Comparison of ENCODE assay signal across 14 cellular contexts in the genomic region with DNA sequence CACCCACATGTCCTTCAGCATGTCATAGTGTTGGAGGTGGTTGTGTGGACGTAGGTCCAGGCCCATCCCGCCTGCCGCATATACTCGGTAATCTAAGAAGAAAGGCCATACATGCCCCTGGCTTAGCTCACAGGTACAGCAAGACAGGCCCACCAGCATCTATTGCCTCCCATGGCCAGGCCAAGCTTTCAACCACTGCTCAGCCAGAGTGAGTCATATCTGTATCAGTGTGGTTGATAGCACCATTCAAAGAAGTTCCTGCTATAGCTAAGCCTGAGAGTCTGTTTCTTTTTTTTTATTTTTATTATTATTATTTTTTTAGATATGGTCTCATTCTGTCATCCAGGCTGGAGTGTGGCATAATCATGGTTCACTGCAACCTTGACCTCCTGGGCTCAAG. TPM values are rescaled to one million over a fixed set of nuclear protein-coding genes. Genes with fewer than 3 reads are reported as not detected.
DNase-seq lines count a peak whose midpoint lies in the region; ATAC-seq, FAIRE-seq and TF ChIP-seq lines count a peak whose summit lies in the region.
"Had no signal": no experiment of that assay in that cellular context is flagged by ENCODE, and none has a peak within 500 bp of the region (broad histone marks: within the 10 kb centered on the region; RNA-seq: fewer than 3 reads in every experiment).

No MANE protein-coding gene starts in this region.

- no peak overlapping the region for H3K23ac ChIP-seq in H9 (ENCODE audit: insufficient read length, low read depth, low read length)

- ATAC-seq in GM21576 (IDR thresholded peaks at IDR 0.05; ENCODE audit: unreplicated experiment) (peak; percentile 82), HG03442 (IDR thresholded peaks at IDR 0.05; ENCODE audit: unreplicated experiment) (peak; percentile 67)

- no peak overlapping the region for H3K56ac ChIP-seq in H9 (ENCODE audit: insufficient read length, low read depth, low read length)

- H3K18ac ChIP-seq in H9 (ENCODE audit: insufficient read length, low read depth, low read length) = no peak overlapping the region

- H2AFZ ChIP-seq in H9 (ENCODE audit: low read length) (no peak overlapping the region), Karpas-422 (ENCODE audit: low read length) (no peak overlapping the region)

- H3K4ac ChIP-seq in H9 (ENCODE audit: low read depth, low read length) = no peak overlapping the region

- H3K4me2 ChIP-seq in H9 (ENCODE audit: insufficient read depth, insufficient read length, low read length) (no peak overlapping the region), Karpas-422 (ENCODE audit: low read depth, low read length, poor library complexity, severe bottlenecking) (no peak overlapping the region)

- H4K20me1 ChIP-seq in H9 (ENCODE audit: control insufficient read depth, insufficient read depth, insufficient read length) (no peaks in the 10 kb centered on the region), Karpas-422 (ENCODE audit: insufficient read depth, low read depth, low read length) (no peaks in the 10 kb centered on the region)

- H3K4me1 ChIP-seq in kidney (ENCODE audit: control insufficient read depth in 1 of 2, insufficient read depth in 1 of 2, low read depth in 1 of 2, low read length in 2 of 2) = peaks cover 0 to 7% of the 10 kb centered on the region in 2 donors
- peaks cover 9% of the 10 kb centered on the region in 2 donors for H3K4me1 ChIP-seq in ascending aorta
- peaks cover 9% of the 10 kb centered on the region for H3K4me1 ChIP-seq in H9 (ENCODE audit: insufficient read depth, low read length)
- H3K4me1 ChIP-seq in Karpas-422 (ENCODE audit: low read length) = no peaks in the 10 kb centered on the region

- no peaks in the 10 kb centered on the region for H3K79me1 ChIP-seq in H9 (ENCODE audit: insufficient read depth, low read depth, low read length, poor library complexity, severe bottlenecking)

- H3K9me2 ChIP-seq in Karpas-422 (replicated peaks; ENCODE audit: insufficient read depth, low read length) = no peaks in the 10 kb centered on the region

- no peak overlapping the region for H4K8ac ChIP-seq in H9 (replicated peaks; ENCODE audit: insufficient read length, low read depth, low read length)

- H3K27me3 ChIP-seq in ascending aorta = peaks cover 7% of the 10 kb centered on the region
- H3K27me3 ChIP-seq in H9 (ENCODE audit: insufficient read depth, low read length) = peaks cover 12% of the 10 kb centered on the region; the same call in 1 of the 2 replicates
- no peaks in the 10 kb centered on the region for H3K27me3 ChIP-seq in Karpas-422 (ENCODE audit: low read length)

- H3K27ac Mint-ChIP-seq in H9 = no peak overlapping the region

- H3T11ph ChIP-seq in H9 (ENCODE audit: low read length) = no peak overlapping the region

- no CpG with 5 or more reads among the region's 4 CpGs for WGBS in H9 (ENCODE audit: extremely low coverage, insufficient read length, low lambda C conversion rate)

- H3K36me3 Mint-ChIP-seq in H9 (ENCODE audit: insufficient read depth in 1 of 3, low read depth in 3 of 3) = peaks cover 0 to 2% (median 0%) of the 10 kb centered on the region in 3 experiments; a peak in 2 of 7 replicates

- no peak overlapping the region; the same call in 1 of the 2 replicates for H3K14ac ChIP-seq in H9 (ENCODE audit: insufficient read depth, low read length)

- H2BK20ac ChIP-seq in H9 (ENCODE audit: low read depth, low read length, poor library complexity, severe bottlenecking) = no peak overlapping the region

- H3K4me1 Mint-ChIP-seq in H9 = peaks cover 39% of the 10 kb centered on the region in 2 experiments

- no peak overlapping the region for H4K5ac ChIP-seq in H9 (ENCODE audit: insufficient read length, low read depth, low read length)

- no peaks in the 10 kb centered on the region for H3K79me2 ChIP-seq in H9 (ENCODE audit: insufficient read depth, low read length)
- no peaks in the 10 kb centered on the region for H3K79me2 ChIP-seq in Karpas-422 (ENCODE audit: low read length)

- no peaks in the 10 kb centered on the region for H3K9me3 ChIP-seq in kidney (ENCODE audit: control insufficient read depth in 1 of 2, low read length in 2 of 2)
- no peaks in the 10 kb centered on the region for H3K9me3 ChIP-seq in ascending aorta
- H3K9me3 ChIP-seq in H9 (ENCODE audit: control insufficient read depth, low read depth, low read length) = no peaks in the 10 kb centered on the region
- no peaks in the 10 kb centered on the region for H3K9me3 ChIP-seq in Karpas-422 (ENCODE audit: low read length)
- H3K9me3 ChIP-seq: transverse colon had no signal

- peaks cover 53% of the 10 kb centered on the region for H3K27me3 Mint-ChIP-seq in H9 (ENCODE audit: low read depth)

- H2BK5ac ChIP-seq in H9 (ENCODE audit: insufficient read length, low read length) = no peak overlapping the region

- H3K36me3 ChIP-seq in kidney (ENCODE audit: control insufficient read depth in 1 of 2, insufficient read depth in 2 of 2, low read length in 2 of 2) = no peaks in the 10 kb centered on the region
- H3K36me3 ChIP-seq in ascending aorta = no peaks in the 10 kb centered on the region
- no peaks in the 10 kb centered on the region for H3K36me3 ChIP-seq in Karpas-422 (ENCODE audit: insufficient read depth, low read length)
- H3K36me3 ChIP-seq: transverse colon had no signal

- H3K4me3 ChIP-seq in kidney (ENCODE audit: low read length in 2 of 2) (no peak overlapping the region), ascending aorta (no peak overlapping the region), Karpas-422 (ENCODE audit: low read length) (no peak overlapping the region)
- H3K4me3 ChIP-seq: SK-N-MC, transverse colon had no signal

- no peak for TF ChIP-seq CTCF in kidney (IDR thresholded peaks at IDR 0.05; ENCODE audit: borderline replicate concordance, extremely low read depth, insufficient read depth)
- no peak for TF ChIP-seq CTCF in ascending aorta (IDR thresholded peaks at IDR 0.05)
- no peak for TF ChIP-seq CTCF in H9 (conservative IDR thresholded peaks at IDR 0.05)

- H3K4me3 Mint-ChIP-seq in H9 = no peak overlapping the region

- FAIRE-seq in kidney (lab: Jason Lieb, UNC) = no peak

- H3K9ac ChIP-seq in kidney (ENCODE audit: low read length in 2 of 2) = no peak overlapping the region
- H3K9ac ChIP-seq in H9 (ENCODE audit: extremely low read depth, insufficient read length, low read length) = no peak overlapping the region
- H3K9ac ChIP-seq in Karpas-422 (ENCODE audit: low read length) = no peak overlapping the region

- DNase-seq in NK-92 treated with Interleukin-12 subunit alpha and Interleukin-12 subunit beta, amount 100 ng/mL, for 24 hours (lab: John Stamatoyannopoulos, UW) = peak; percentile 14
- DNase-seq in NK-92 (lab: John Stamatoyannopoulos, UW; ENCODE audit: unreplicated experiment) (no peak), kidney (peak; percentile 37), ascending aorta (ENCODE audit: low spot score in 2 of 2) (no peak), H9 (no peak), Karpas-422 (no peak)
- DNase-seq: amygdala, NCI-H146, nucleus accumbens, transverse colon had no signal

- intact Hi-C loops in kidney (cut with DNase I) (no loop called here), ascending aorta (cut with DNase I) (loop anchor here (5.0 kb wide), 1 partner anchor 93 kb away; no protein-coding TSS in a partner anchor)

- H4K91ac ChIP-seq in H9 (ENCODE audit: insufficient read length, low read depth, low read length) = no peak overlapping the region

- no peak overlapping the region for H2AK5ac ChIP-seq in H9 (ENCODE audit: insufficient read length, low read length)

- H3K23me2 ChIP-seq in H9 (ENCODE audit: insufficient read length, low read depth, low read length, poor library complexity, severe bottlenecking) = peaks cover 4% of the 10 kb centered on the region

- no peaks in the 10 kb centered on the region for H3K9me3 Mint-ChIP-seq in H9

- H2BK12ac ChIP-seq in H9 (ENCODE audit: insufficient read length, low read depth, low read length) = no peak overlapping the region

- no peak overlapping the region for H2BK15ac ChIP-seq in H9 (ENCODE audit: low read depth, low read length)

- H3K27ac ChIP-seq in kidney (ENCODE audit: low read depth in 2 of 2, low read length in 2 of 2) = no peak overlapping the region
- no peak overlapping the region for H3K27ac ChIP-seq in ascending aorta
- H3K27ac ChIP-seq in H9 (ENCODE audit: insufficient read length, low read depth, low read length) = no peak overlapping the region
- no peak overlapping the region for H3K27ac ChIP-seq in Karpas-422 (ENCODE audit: low read length)
- H3K27ac ChIP-seq: 22Rv1, SK-N-MC, transverse colon had no signal

- H2BK120ac ChIP-seq in H9 (ENCODE audit: low read depth, low read length, poor library complexity, severe bottlenecking) = no peak overlapping the region

RNA-seq across cellular contexts. Expression of gene KLHDC8A, which starts 17.0 kb away (rescaled TPM):
- not detected for total RNA-seq in kidney
- not detected for polyA plus RNA-seq in kidney (ENCODE audit: insufficient read depth, low read depth, low replicate concordance)
- not detected for total RNA-seq in ascending aorta
- 0.96 and 1.0 TPM in 2 replicates for total RNA-seq in H9 (2021)
- not detected in 2 replicates for total RNA-seq in Karpas-422 (2014; rRNA removed; shearing (Covaris generic); ENCODE audit: low replicate concordance)

RNA-seq across cellular contexts. Expression of gene NUAK2, which starts 18.2 kb away (rescaled TPM):
- total RNA-seq in kidney (19.4 TPM), ascending aorta (0.85 TPM), H9 (2021) (15.4 and 15.5 TPM in 2 replicates)
- polyA plus RNA-seq in kidney (ENCODE audit: insufficient read depth, low read depth, low replicate concordance) = 15.1 TPM
- 1.4 TPM in 2 replicates for total RNA-seq in Karpas-422 (2014; rRNA removed; shearing (Covaris generic); ENCODE audit: low replicate concordance)

Comparison
In these comparisons a context has a peak if more than half of its experiments do, and no peak if none do; other contexts are left out.
1. DNase-seq: peak in NK-92 treated with Interleukin-12 subunit alpha and Interleukin-12 subunit beta, amount 100 ng/mL, for 24 hours (single experiment) and kidney (single experiment); none in NK-92 (single experiment), ascending aorta (0 of 2), H9 (single experiment) and Karpas-422 (single experiment).